21 cellular contexts compared by ENCODE assay signal in the genomic region with DNA sequence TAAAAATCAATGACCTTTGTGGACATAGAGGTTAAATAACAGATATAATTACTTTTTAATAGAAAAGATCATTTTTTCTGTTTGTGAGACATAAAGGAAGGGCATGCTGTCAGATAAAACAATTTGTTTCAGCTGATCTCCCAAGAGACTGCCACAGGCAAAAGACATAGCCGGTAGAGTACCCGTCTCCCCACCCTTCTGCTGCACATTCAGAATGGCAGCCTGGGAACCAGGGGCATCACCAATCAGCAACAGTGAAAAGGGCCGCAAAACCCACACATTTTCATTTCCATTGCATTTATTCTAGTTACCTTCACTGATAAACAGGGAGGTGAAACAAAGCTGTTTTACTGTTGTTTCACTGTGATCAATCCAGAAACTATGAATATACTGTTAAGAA.
"Had no signal": no experiment of that assay in that cellular context is flagged by ENCODE, and none has a peak within 500 bp of the region (broad histone marks: within the 10 kb centered on the region; RNA-seq: fewer than 3 reads in every experiment).

No MANE protein-coding gene starts in this region.

- H3K27me3 ChIP-seq: esophagus muscularis mucosa, gastroesophageal sphincter, neutrophil, suprapubic skin, thyroid gland had no signal

- H3K9me3 ChIP-seq: esophagus muscularis mucosa, gastroesophageal sphincter, neutrophil, suprapubic skin, thyroid gland had no signal

- H3K4me3 ChIP-seq: esophagus muscularis mucosa, gastroesophageal sphincter, lung, smooth muscle cell, suprapubic skin, thyroid gland had no signal

- H3K27ac ChIP-seq: epithelial cell of prostate, esophagus muscularis mucosa, neutrophil, thyroid gland had no signal

- FAIRE-seq: colon, urothelium cell line had no signal

- H3K36me3 ChIP-seq: esophagus muscularis mucosa, gastroesophageal sphincter, neutrophil, suprapubic skin, thyroid gland had no signal

- H3K4me2 ChIP-seq: smooth muscle cell had no signal

- DNase-seq: effector memory CD8-positive, alpha-beta T cell; hippocampal formation; left colon; left ventricle myocardium superior; mesenchymal stem cell; naive thymus-derived CD4-positive, alpha-beta T cell; nephron progenitor cell; posterior cingulate gyrus; right cardiac atrium; stimulated activated CD4-positive, alpha-beta T cell treated with anti-CD3 and anti-CD28 coated beads, Interleukin-2, amount 100 ng/mL, for 48 hours; stimulated activated naive CD4-positive, alpha-beta T cell treated with Interleukin-2 at 50 U/mL for 16 hours; thyroid gland had no signal

- ATAC-seq: effector memory CD8-positive, alpha-beta T cell; gastroesophageal sphincter; left colon; left ventricle myocardium superior; naive thymus-derived CD4-positive, alpha-beta T cell had no signal
